In the genomic region with DNA sequence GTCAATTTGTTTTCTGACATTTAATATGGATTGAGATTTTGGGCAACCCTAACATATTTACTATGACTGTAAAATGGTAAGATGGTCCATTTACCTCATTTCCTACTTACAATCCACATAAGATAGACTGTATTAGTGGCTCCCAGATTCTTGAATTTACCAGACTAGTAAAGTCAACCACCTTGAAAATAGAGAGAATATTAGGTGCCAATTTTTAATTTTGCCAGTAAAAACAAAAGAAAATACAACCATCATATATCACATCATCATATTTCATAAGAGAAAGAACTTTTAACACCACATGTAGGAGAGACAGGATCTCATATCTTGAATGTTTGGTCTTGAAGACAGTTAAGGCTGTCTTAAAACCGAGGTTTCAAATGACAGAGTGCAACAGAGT, we compare ENCODE assay signal across 19 cellular contexts.
"Had no signal": no experiment of that assay in that cellular context is flagged by ENCODE, and none has a peak within 500 bp of the region (broad histone marks: within the 10 kb centered on the region; RNA-seq: fewer than 3 reads in every experiment).

No MANE protein-coding gene starts in this region.

- ATAC-seq: foreskin keratinocyte, gastroesophageal sphincter, heart left ventricle, left cardiac atrium, left lung, left ventricle myocardium superior, lower lobe of right lung, mucosa of descending colon had no signal

- H3K79me2 ChIP-seq: hepatocyte had no signal

- H3K4me2 ChIP-seq: hepatocyte had no signal

- H3K27me3 ChIP-seq: hepatocyte, left lung had no signal

- H3K27ac ChIP-seq: coronary artery, dorsolateral prefrontal cortex, esophagus muscularis mucosa, foreskin keratinocyte, gastroesophageal sphincter, heart left ventricle, hepatocyte, left lung, lower lobe of right lung had no signal

- H3K4me1 ChIP-seq: esophagus muscularis mucosa, foreskin keratinocyte, gastroesophageal sphincter, heart left ventricle, left lung, lower lobe of right lung had no signal

- H3K36me3 ChIP-seq: esophagus muscularis mucosa, gastroesophageal sphincter, heart left ventricle, left lung, lower lobe of right lung had no signal

- H3K4me3 ChIP-seq: coronary artery, dorsolateral prefrontal cortex, esophagus muscularis mucosa, gastroesophageal sphincter, heart left ventricle, hepatocyte, left lung, lower lobe of right lung, mucosa of descending colon had no signal

- H3K9me3 ChIP-seq: esophagus muscularis mucosa, gastroesophageal sphincter, heart left ventricle, left lung, lower lobe of right lung, mucosa of descending colon had no signal

- H2AFZ ChIP-seq: hepatocyte had no signal

- DNase-seq: dermis blood vessel endothelial cell; dorsolateral prefrontal cortex; effector CD4-positive, alpha-beta T cell; effector memory CD4-positive, alpha-beta T cell; foreskin keratinocyte; heart left ventricle; hypothalamus; immature natural killer cell; left cardiac atrium; left lung; left ventricle myocardium superior; lower lobe of right lung; mesenchymal stem cell; mucosa of descending colon; naive B cell had no signal
